In genomic region chr20:3900187-3900604, GRCh38 we compare ENCODE assay signal across 10 cellular contexts. TPM values are rescaled to one million over a fixed set of nuclear protein-coding genes. Genes with fewer than 3 reads are reported as not detected.
DNase-seq lines count a peak whose midpoint lies in the region; ATAC-seq and TF ChIP-seq lines count a peak whose summit lies in the region.
"Had no signal": no experiment of that assay in that cellular context is flagged by ENCODE, and none has a peak within 500 bp of the region (broad histone marks: within the 10 kb centered on the region; RNA-seq: fewer than 3 reads in every experiment).

No MANE protein-coding gene starts in this region.

- no peak overlapping the region for H3K4me3 Mint-ChIP-seq in GM23338
- H3K4me3 Mint-ChIP-seq in T-cell: peak overlapping the region; percentile 34 to 57 (median 47)

- H2BK15ac ChIP-seq in neuronal stem cell (ENCODE audit: low read length): no peak overlapping the region
- H2BK15ac ChIP-seq in mesenchymal stem cell (ENCODE audit: low read depth, poor library complexity, severe bottlenecking): no peak overlapping the region

- H3F3A ChIP-seq in GM23338 (replicated peaks; ENCODE audit: low read depth): 0 out of 2 replicates have a peak, but pooled peaks cover 12% of the 10 kb centered on the region

- in situ Hi-C loops in transverse colon (cut with MboI; ENCODE audit: low pct_ligation_motif_present in 1 of 4, low pct_unique_long_range_greater_than_20kb in 1 of 4, low sequenced_read_pairs in 3 of 4): loop anchor here in 1 of 4 donors (25.0 kb wide), 1 partner anchor 187 kb away; no protein-coding TSS in a partner anchor

- no peak for TF ChIP-seq EP300 in transverse colon (IDR thresholded peaks at IDR 0.05; ENCODE audit: low read depth)

- H2BK120ac ChIP-seq in neuronal stem cell (ENCODE audit: low read depth, low read length) (no peak overlapping the region), mesenchymal stem cell (ENCODE audit: low read depth, low read length) (no peak overlapping the region)

- CTCF ChIA-PET in T-cell (lab: Charles Lee): interaction anchor here in 1 of 2 donors (0.8 kb wide), 1 partner anchor 46 kb away, joined by 3 read pairs; no protein-coding TSS in a partner anchor

- no peak for TF ChIP-seq POLR2A in transverse colon (IDR thresholded peaks at IDR 0.05)

- H3K36me3 ChIP-seq in ACC112 (ENCODE audit: insufficient read depth, low read length) (peaks cover 3% of the 10 kb centered on the region), GM23338 (ENCODE audit: insufficient read depth) (0 out of 2 replicates have a peak, but pooled peaks cover 7% of the 10 kb centered on the region), neuronal stem cell (replicated peaks in 1 of 2; ENCODE audit: control insufficient read depth in 2 of 2, insufficient read depth in 2 of 2, low read length in 2 of 2) (peaks cover 5 to 59% of the 10 kb centered on the region in 2 donors), transverse colon (no peaks in the 10 kb centered on the region), mesenchymal stem cell (ENCODE audit: control insufficient read depth in 1 of 2, insufficient read depth in 2 of 2, low read depth in 1 of 2, low read length in 2 of 2) (peaks cover 2 to 8% of the 10 kb centered on the region in 2 experiments)

- H3K79me2 ChIP-seq in ACC112 (ENCODE audit: control insufficient read depth, insufficient read depth, low read length, unreplicated experiment) (peaks cover 98% of the 10 kb centered on the region), GM23338 (replicated peaks; ENCODE audit: insufficient read depth) (peaks cover 100% of the 10 kb centered on the region)

- H3K4ac ChIP-seq in neuronal stem cell (ENCODE audit: low read length): no peak overlapping the region
- no peak overlapping the region for H3K4ac ChIP-seq in mesenchymal stem cell (ENCODE audit: low read depth in 1 of 2, low read length in 2 of 2)

- intact Hi-C loops in transverse colon (cut with DNase I; ENCODE audit: low total_unique reads): no loop called here

- no CpG with 5 or more reads among the region's 3 CpGs for WGBS in neuronal stem cell (ENCODE audit: extremely low coverage in 2 of 2, insufficient read length in 2 of 2, insufficient replicate concordance in 1 of 2), 2 donors
- 69 to 83% methylated on average over 3 of the region's 3 CpGs for WGBS in transverse colon (ENCODE audit: low coverage in 1 of 2), 2 donors
- WGBS in mesenchymal stem cell: 80% methylated on average over 2 of the region's 3 CpGs

- peaks cover 0 to 5% of the 10 kb centered on the region in 2 donors for H3K9me3 ChIP-seq in neuronal stem cell (replicated peaks in 1 of 2; ENCODE audit: control insufficient read depth in 2 of 2, insufficient read depth in 1 of 2, low read depth in 1 of 2, low read length in 2 of 2)
- no peaks in the 10 kb centered on the region for H3K9me3 ChIP-seq in transverse colon
- H3K9me3 ChIP-seq in mesenchymal stem cell (ENCODE audit: control insufficient read depth, low read length): no peaks in the 10 kb centered on the region

- H3K79me1 ChIP-seq in neuronal stem cell (ENCODE audit: low read depth, low read length): no peaks in the 10 kb centered on the region
- no peaks in the 10 kb centered on the region for H3K79me1 ChIP-seq in mesenchymal stem cell (replicated peaks; ENCODE audit: low read length, poor library complexity, severe bottlenecking)

- TF ChIP-seq CTCF in GM23338 (conservative IDR thresholded peaks at IDR 0.05; ENCODE audit: low read depth in 2 of 2) (no peak), transverse colon (IDR thresholded peaks at IDR 0.05) (no peak)

- peaks cover 98% of the 10 kb centered on the region for H4K20me1 ChIP-seq in GM23338 (replicated peaks; ENCODE audit: insufficient read depth)

- no peak overlapping the region for H3K27ac Mint-ChIP-seq in GM23338
- H3K27ac Mint-ChIP-seq in T-cell: peak overlapping the region; percentile 29 to 78

- H3K18ac ChIP-seq in neuronal stem cell (ENCODE audit: low read length) (no peak overlapping the region), mesenchymal stem cell (ENCODE audit: low read depth in 1 of 2, low read length in 2 of 2) (no peak overlapping the region)

- H3K4me1 Mint-ChIP-seq in GM23338: peaks cover 37% of the 10 kb centered on the region
- H3K4me1 Mint-ChIP-seq in T-cell: peaks cover 83 to 93% (median 84%) of the 10 kb centered on the region in 3 donors

- H3K4me2 ChIP-seq in GM23338: 0 out of 2 replicates have a peak overlapping the region, but pooled peaks have one; percentile 46
- no peak overlapping the region for H3K4me2 ChIP-seq in neuronal stem cell (ENCODE audit: insufficient read depth, low read length, poor library complexity, severe bottlenecking)
- H3K4me2 ChIP-seq in mesenchymal stem cell (ENCODE audit: low read length, poor library complexity, severe bottlenecking): no peak overlapping the region

- H3K36me3 Mint-ChIP-seq in GM23338 (ENCODE audit: low read depth) (peaks cover 31% of the 10 kb centered on the region; the same call in 2 of the 3 replicates), T-cell (peaks cover 5% of the 10 kb centered on the region)

- H3K23ac ChIP-seq in neuronal stem cell (ENCODE audit: low read depth, low read length, poor library complexity) (no peak overlapping the region), mesenchymal stem cell (ENCODE audit: low read length in 2 of 2) (no peak overlapping the region)

- H2AFZ ChIP-seq in ACC112 (ENCODE audit: low read length, unreplicated experiment): no peak overlapping the region
- no peak overlapping the region for H2AFZ ChIP-seq in GM23338
- H2AFZ ChIP-seq in neuronal stem cell (ENCODE audit: low read length): no peak overlapping the region
- H2AFZ ChIP-seq in mesenchymal stem cell (ENCODE audit: low read depth, low read length): no peak overlapping the region

- POLR2A ChIA-PET in T-cell (lab: Charles Lee): no interaction called here

- H3K27me3 Mint-ChIP-seq in GM23338 (ENCODE audit: insufficient read depth, low read depth, poor library complexity) (peaks cover 13% of the 10 kb centered on the region), T-cell (no peaks in the 10 kb centered on the region)

- H3K27me3 ChIP-seq in ACC112 (ENCODE audit: insufficient read depth, low read length): no peaks in the 10 kb centered on the region
- H3K27me3 ChIP-seq in GM23338 (ENCODE audit: insufficient read depth): no peaks in the 10 kb centered on the region
- no peaks in the 10 kb centered on the region for H3K27me3 ChIP-seq in neuronal stem cell (ENCODE audit: control insufficient read depth in 3 of 3, insufficient read depth in 3 of 3, low read depth in 1 of 3, low read length in 3 of 3)
- H3K27me3 ChIP-seq in transverse colon: no peaks in the 10 kb centered on the region
- no peaks in the 10 kb centered on the region for H3K27me3 ChIP-seq in mesenchymal stem cell (ENCODE audit: control insufficient read depth in 1 of 2, insufficient read depth in 1 of 2, low read length in 2 of 2)

- H3K9ac ChIP-seq in neuronal stem cell (ENCODE audit: low read depth, low read length, poor library complexity) (no peak overlapping the region), mesenchymal stem cell (ENCODE audit: low read length) (no peak overlapping the region)

- H3K4me1 ChIP-seq in ACC112 (ENCODE audit: control insufficient read depth, insufficient read depth, low read length, unreplicated experiment) (peaks cover 55% of the 10 kb centered on the region), GM23338 (ENCODE audit: insufficient read depth) (peaks cover 33% of the 10 kb centered on the region), neuronal stem cell (ENCODE audit: control insufficient read depth in 2 of 2, insufficient read depth in 1 of 2, low read depth in 1 of 2, low read length in 2 of 2) (peaks cover 0 to 2% of the 10 kb centered on the region in 2 donors), transverse colon (peaks cover 14 to 94% (median 39%) of the 10 kb centered on the region in 4 donors), mesenchymal stem cell (ENCODE audit: control insufficient read depth, insufficient read depth, low read depth, low read length) (peaks cover 12% of the 10 kb centered on the region)

- H3K27ac ChIP-seq in ACC112 (ENCODE audit: low read depth, low read length) (peak overlapping the region; percentile 2; the same call in 1 of the 2 replicates), GM23338 (ENCODE audit: low read depth) (peak overlapping the region; percentile 20), neuronal stem cell (replicated peaks; ENCODE audit: low read length) (no peak overlapping the region), transverse colon (peak overlapping the region in 2 of 4 donors; percentile 26 to 58), mesenchymal stem cell (ENCODE audit: low read length, poor library complexity, severe bottlenecking) (no peak overlapping the region)

- H2AK5ac ChIP-seq in neuronal stem cell (ENCODE audit: low read depth, low read length) (no peak overlapping the region), mesenchymal stem cell (ENCODE audit: low read length, severe bottlenecking) (no peak overlapping the region)

- ATAC-seq in GM23338 (no peak), T-cell (replicated peaks in 1 of 4) (peak in 2 of 4 experiments; percentile 26 to 40), left lobe of liver (no peak)

- no peak overlapping the region for H2BK5ac ChIP-seq in neuronal stem cell (ENCODE audit: low read length)
- H2BK5ac ChIP-seq in mesenchymal stem cell (ENCODE audit: low read depth, low read length, poor library complexity, severe bottlenecking): no peak overlapping the region

- H3K4me3 ChIP-seq in ACC112 (ENCODE audit: low read depth, low read length) (no peak overlapping the region), GM23338 (0 out of 2 replicates have a peak overlapping the region, but pooled peaks have one; percentile 11), neuronal stem cell (ENCODE audit: low read length in 2 of 2) (no peak overlapping the region), transverse colon (no peak overlapping the region), mesenchymal stem cell (ENCODE audit: insufficient read depth in 1 of 2, low read depth in 1 of 2, low read length in 2 of 2) (no peak overlapping the region)

- H4K8ac ChIP-seq in neuronal stem cell (ENCODE audit: low read depth, low read length): no peak overlapping the region
- no peak overlapping the region for H4K8ac ChIP-seq in mesenchymal stem cell (ENCODE audit: low read length)

- H3K9me3 Mint-ChIP-seq in GM23338: no peaks in the 10 kb centered on the region
- H3K9me3 Mint-ChIP-seq in T-cell: no peaks in the 10 kb centered on the region

- no peak overlapping the region for H4K91ac ChIP-seq in neuronal stem cell (ENCODE audit: low read depth, low read length, poor library complexity)
- H4K91ac ChIP-seq in mesenchymal stem cell (ENCODE audit: low read length): no peak overlapping the region

- no peaks in the 10 kb centered on the region for H3K9me2 ChIP-seq in GM23338 (ENCODE audit: insufficient read depth)

- DNase-seq in GM23338 (ENCODE audit: low spot score) (peak; percentile 13), T-cell (no peak), left lobe of liver (ENCODE audit: low spot score) (peak; percentile 14), NCI-H82 treated with DMSO at 0.1 percent for 48 hours (lab: John Stamatoyannopoulos, UW; ENCODE audit: unreplicated experiment) (no peak), neuronal stem cell (ENCODE audit: low spot score) (no peak), transverse colon (no peak), mesenchymal stem cell (no peak)
- DNase-seq: hippocampal formation, NCI-H2171 had no signal

- H3K14ac ChIP-seq in neuronal stem cell (ENCODE audit: low read length) (no peak overlapping the region), mesenchymal stem cell (ENCODE audit: low read length in 2 of 2) (no peak overlapping the region)

- no peak overlapping the region for H2BK12ac ChIP-seq in neuronal stem cell (ENCODE audit: low read length)
- H2BK12ac ChIP-seq in mesenchymal stem cell (ENCODE audit: low read length in 2 of 2): no peak overlapping the region

RNA-seq across cellular contexts. Expression of gene PANK2, which starts 11.0 kb away (rescaled TPM):
- 63.4 and 72.0 TPM in 2 replicates for total RNA-seq in GM23338 (2014; rRNA removed; shearing (Covaris generic))
- polyA plus RNA-seq in GM23338 (2016; fragmentation: Nextera tagmentation; extraction: Ambion mirVana): 36.1 and 36.8 TPM in 2 replicates
- 10 to 100 TPM; 45.0 to 67.0 (median 63.6) TPM for total RNA-seq in T-cell
- 14.7 TPM for total RNA-seq in left lobe of liver
- polyA plus RNA-seq in neuronal stem cell (2013, experiment 1 of 2): 22.5 TPM
- 21.1 TPM for polyA plus RNA-seq in neuronal stem cell (2013, experiment 2 of 2)
- 10 to 100 TPM; 22.9 to 48.7 (median 38.2) TPM for total RNA-seq in transverse colon
- 21.4 TPM for polyA plus RNA-seq in mesenchymal stem cell (2013, experiment 1 of 2)
- 21.4 TPM for polyA plus RNA-seq in mesenchymal stem cell (2013, experiment 2 of 2)

RNA-seq across cellular contexts. Expression of gene MAVS, which starts 53.6 kb away (rescaled TPM):
- total RNA-seq in GM23338 (2014; rRNA removed; shearing (Covaris generic)): 21.8 and 21.9 TPM in 2 replicates
- 4.4 and 5.2 TPM in 2 replicates for polyA plus RNA-seq in GM23338 (2016; fragmentation: Nextera tagmentation; extraction: Ambion mirVana)
- total RNA-seq in T-cell (10 to 100 TPM; 25.7 to 46.9 (median 43.3) TPM), left lobe of liver (21.9 TPM), transverse colon (100 to 1,000 TPM in 1 of 4 donors, 10 to 100 TPM in 3; 70.3 to 104 (median 81.8) TPM)
- polyA plus RNA-seq in neuronal stem cell (2013, experiment 1 of 2): 11.2 TPM
- 11.6 TPM for polyA plus RNA-seq in neuronal stem cell (2013, experiment 2 of 2)
- polyA plus RNA-seq in mesenchymal stem cell (2013, experiment 1 of 2): 22.4 TPM
- polyA plus RNA-seq in mesenchymal stem cell (2013, experiment 2 of 2): 21.0 TPM

Comparison
In these comparisons a context has a peak if more than half of its experiments do, and no peak if none do; other contexts are left out.
1. H3K27ac ChIP-seq: peak in ACC112 (single experiment) and GM23338 (single experiment); none in neuronal stem cell (single experiment) and mesenchymal stem cell (single experiment).
2. DNase-seq: peak in GM23338 (single experiment) and left lobe of liver (single experiment); none in T-cell (0 of 34), NCI-H82 treated with DMSO at 0.1 percent for 48 hours (single experiment), neuronal stem cell (single experiment), transverse colon (single experiment) and mesenchymal stem cell (single experiment).